Comparison of ENCODE assay signal across 8 cellular contexts in genomic region chr17:7486181-7486580, GRCh38. TPM values are rescaled to one million over a fixed set of nuclear protein-coding genes. Genes with fewer than 3 reads are reported as not detected.
DNase-seq lines count a peak whose midpoint lies in the region; ATAC-seq, FAIRE-seq and TF ChIP-seq lines count a peak whose summit lies in the region.

No MANE protein-coding gene starts in this region.

- no peak overlapping the region for H2AFZ ChIP-seq in PC-3 (ENCODE audit: low read length)

- no peak overlapping the region for H3K27ac ChIP-seq in PC-3 (ENCODE audit: low read length)
- no peak overlapping the region for H3K27ac ChIP-seq in pancreas

- H3K9me3 ChIP-seq in PC-3 (ENCODE audit: low read length): no peaks in the 10 kb centered on the region
- H3K9me3 ChIP-seq in pancreas: no peaks in the 10 kb centered on the region

- 41 to 45% methylated on average over 3 of the region's 3 CpGs for WGBS in pancreas, 2 donors

- H3K4me1 ChIP-seq in PC-3 (ENCODE audit: insufficient read depth, low read length) (peaks cover 17% of the 10 kb centered on the region), pancreas (peaks cover 18 to 39% (median 27%) of the 10 kb centered on the region in 3 donors)

- TF ChIP-seq CTCF in PC-3 (conservative IDR thresholded peaks at IDR 0.05; ENCODE audit: low read depth, low read length) (no peak), pancreas (IDR thresholded peaks at IDR 0.05) (no peak)

- H3K79me2 ChIP-seq in PC-3 (ENCODE audit: low read length): peaks cover 70% of the 10 kb centered on the region

- no peaks in the 10 kb centered on the region for H3K9me2 ChIP-seq in PC-3 (replicated peaks; ENCODE audit: low read length)

- peak overlapping the region; percentile 97 for H3K9ac ChIP-seq in PC-3 (ENCODE audit: low read length)

- H3K36me3 ChIP-seq in PC-3 (ENCODE audit: low read depth, low read length) (0 out of 2 replicates have a peak, but pooled peaks cover 2% of the 10 kb centered on the region), pancreas (no peaks in the 10 kb centered on the region)

- FAIRE-seq in endometrium (lab: Jason Lieb, UNC) (peak; percentile 71), pancreas (lab: Jason Lieb, UNC) (no peak)

- no peaks in the 10 kb centered on the region for H3F3A ChIP-seq in PC-3 (ENCODE audit: low read length, unreplicated experiment)

- CTCF ChIA-PET in PC-3 (lab: Charles Lee): no interaction called here

- intact Hi-C loops in PC-3 (cut with micrococcal nuclease) (no loop called here), pancreas (cut with DNase I) (no loop called here)

- no peaks in the 10 kb centered on the region for H3K27me3 ChIP-seq in PC-3 (ENCODE audit: low read length)
- H3K27me3 ChIP-seq in pancreas: no peaks in the 10 kb centered on the region

- peaks cover 45% of the 10 kb centered on the region for H4K20me1 ChIP-seq in PC-3 (ENCODE audit: low read length)

- no TSS peak for BruUV-seq in PC-3 (replicated peaks; lab: Mats Ljungman, UMichigan)

- H3K4me3 ChIP-seq in PC-3 (ENCODE audit: low read length) (peak overlapping the region; percentile 76), pancreas (peak overlapping the region in 3 of 4 donors; percentile 27 to 68 (median 57))

- POLR2A ChIA-PET in PC-3 (lab: Charles Lee; ENCODE audit: unreplicated experiment): interaction anchor here (0.6 kb wide), 1 partner anchor 52 kb away, joined by 3 read pairs; no protein-coding TSS in a partner anchor

- peak overlapping the region; percentile 99 for H3K4me2 ChIP-seq in PC-3 (ENCODE audit: low read length)

- ATAC-seq in PC-3: no peak
- ATAC-seq in pancreas: no peak
- no peak for ATAC-seq in GM21360 (IDR thresholded peaks at IDR 0.05; ENCODE audit: unreplicated experiment)
- ATAC-seq in HG02588 (IDR thresholded peaks at IDR 0.05; ENCODE audit: unreplicated experiment): no peak

- DNase-seq in EH (ENCODE audit: low read depth) (peak; percentile 83), PC-3 (no peak), pancreas (no peak), superior temporal gyrus (ENCODE audit: extremely low spot score) (no peak)
- DNase-seq in stimulated activated CD4-positive, alpha-beta T cell treated with anti-CD3 and anti-CD28 coated beads, Interleukin-2, amount 100 ng/mL, for 24 hours: no peak

RNA-seq across cellular contexts. Expression of gene POLR2A, which starts 2.0 kb away (rescaled TPM):
- total RNA-seq in PC-3 (2014; rRNA removed) (47.1 and 95.7 TPM in 2 replicates), pancreas (10 to 100 TPM; 45.7 to 62.6 (median 53.8) TPM)
- polyA plus RNA-seq in pancreas: 10 to 100 TPM; 24.5 to 83.6 TPM

RNA-seq across cellular contexts. Expression of gene SLC35G6, which starts 4.9 kb away (rescaled TPM):
- total RNA-seq in PC-3 (2014; rRNA removed): not detected in 2 replicates
- not detected for total RNA-seq in pancreas
- polyA plus RNA-seq in pancreas: under 1 TPM in 1 of 2 donors, not detected in 1; 0.08 TPM

RNA-seq across cellular contexts. Expression of gene ZBTB4, which starts 6.8 kb away (rescaled TPM):
- 14.7 and 18.4 TPM in 2 replicates for total RNA-seq in PC-3 (2014; rRNA removed)
- total RNA-seq in pancreas: 10 to 100 TPM; 20.3 to 30.2 (median 22.2) TPM
- polyA plus RNA-seq in pancreas: 10 to 100 TPM; 17.3 to 19.2 TPM

RNA-seq across cellular contexts. Expression of gene CHRNB1, which starts 41.3 kb away (rescaled TPM):
- total RNA-seq in PC-3 (2014; rRNA removed): 2.1 and 2.9 TPM in 2 replicates
- 10 to 100 TPM in 2 of 6 donors, 1 to 10 TPM in 4; 7.5 to 15.0 (median 8.7) TPM for total RNA-seq in pancreas
- polyA plus RNA-seq in pancreas: 10 to 100 TPM in 1 of 2 donors, 1 to 10 TPM in 1; 9.7 to 11.1 TPM

RNA-seq across cellular contexts. Expression of gene FGF11, which starts 46.9 kb away (rescaled TPM):
- 0.69 and 1.0 TPM in 2 replicates for total RNA-seq in PC-3 (2014; rRNA removed)
- total RNA-seq in pancreas: 1 to 10 TPM in 1 of 6 donors, under 1 TPM in 5; 0.09 to 1.1 (median 0.31) TPM
- polyA plus RNA-seq in pancreas: under 1 TPM; 0.61 to 0.65 TPM
